ENCODE assay signal across 13 cellular contexts in the genomic region with DNA sequence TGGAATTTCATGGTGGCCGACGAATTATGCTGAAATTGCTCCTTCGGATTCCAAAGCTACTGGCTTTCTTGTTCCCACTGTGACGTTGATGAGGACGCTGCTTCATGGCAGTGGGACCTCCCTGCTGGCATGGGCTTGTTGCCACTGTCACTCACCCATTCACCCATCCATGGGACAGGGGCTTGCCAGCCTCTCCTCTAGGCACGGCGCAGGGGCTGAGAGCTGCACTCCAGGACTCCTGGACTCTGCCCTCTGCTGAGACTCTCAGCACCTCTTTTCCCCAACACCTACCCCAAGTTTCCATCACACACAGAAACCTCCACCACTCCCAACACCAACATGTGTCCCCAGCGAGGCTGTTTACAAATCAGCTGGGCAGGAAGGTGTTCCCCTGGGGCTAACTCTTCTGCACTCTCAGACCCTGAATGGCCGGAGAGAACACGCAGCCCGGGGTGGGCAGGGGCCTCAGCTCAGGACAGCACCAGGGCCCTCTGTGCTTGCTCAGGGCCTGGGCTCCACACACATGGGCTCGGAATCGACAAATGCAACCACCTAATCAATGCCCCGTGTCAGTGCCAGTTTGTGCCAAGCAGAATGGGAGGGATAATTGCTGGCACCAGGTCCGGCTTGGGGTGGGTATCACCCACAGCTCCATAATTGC. TPM values are rescaled to one million over a fixed set of nuclear protein-coding genes. Genes with fewer than 3 reads are reported as not detected.
DNase-seq lines count a peak whose midpoint lies in the region; ATAC-seq and TF ChIP-seq lines count a peak whose summit lies in the region.
"Had no signal": no experiment of that assay in that cellular context is flagged by ENCODE, and none has a peak within 500 bp of the region (broad histone marks: within the 10 kb centered on the region; RNA-seq: fewer than 3 reads in every experiment).

No MANE protein-coding gene starts in this region.

- no peaks in the 10 kb centered on the region for H3K27me3 ChIP-seq in SJSA1 (replicated peaks)
- no peaks in the 10 kb centered on the region for H3K27me3 ChIP-seq in spleen (replicated peaks in 1 of 7)
- H3K27me3 ChIP-seq in esophagus squamous epithelium: peaks cover 0 to 40% (median 0%) of the 10 kb centered on the region in 4 donors

- H3K4me3 ChIP-seq in SJSA1: no peak overlapping the region
- H3K4me3 ChIP-seq in spleen: peak overlapping the region in 6 of 8 donors; percentile 5 to 93 (median 74)
- no peak overlapping the region for H3K4me3 ChIP-seq in esophagus squamous epithelium
- H3K4me3 ChIP-seq: adrenal gland, coronary artery, transverse colon had no signal

- TF ChIP-seq POLR2A in spleen (IDR thresholded peaks at IDR 0.05) (no peak), esophagus squamous epithelium (IDR thresholded peaks at IDR 0.05) (no peak)

- H3K27ac ChIP-seq in SJSA1: 0 out of 2 replicates have a peak overlapping the region, but pooled peaks have one; percentile 27
- H3K27ac ChIP-seq in spleen: peak overlapping the region in 5 of 8 donors; percentile 91 to 97 (median 95)
- no peak overlapping the region for H3K27ac ChIP-seq in esophagus squamous epithelium
- H3K27ac ChIP-seq: adrenal gland, coronary artery, transverse colon had no signal

- no peaks in the 10 kb centered on the region for H3K27me3 Mint-ChIP-seq in activated naive CD4-positive, alpha-beta T cell treated with anti-CD3 and anti-CD28 coated beads for 36 hours (ENCODE audit: low read depth)
- H3K27me3 Mint-ChIP-seq in dendritic cell treated with granulocyte-macrophage colony-stimulating factor and Interleukin-4, amounts not matched to agents 40 ng/mL and 50 ng/mL, for 4 days: no peaks in the 10 kb centered on the region

- no peak for DNase-seq in activated naive CD4-positive, alpha-beta T cell treated with anti-CD3 and anti-CD28 coated beads for 36 hours
- no peak for DNase-seq in activated naive CD4-positive, alpha-beta T cell treated with anti-CD3 and anti-CD28 coated beads, Interleukin-2, amount 50 U/mL, for 16 hours
- no peak for DNase-seq in SJSA1 (ENCODE audit: low read depth in 1 of 2, low spot score in 2 of 2)
- no peak for DNase-seq in spleen
- no peak for DNase-seq in esophagus squamous epithelium (lab: John Stamatoyannopoulos, UW)
- DNase-seq: adrenal gland, NCI-H1417, transverse colon had no signal

- H3K4me1 Mint-ChIP-seq in activated naive CD4-positive, alpha-beta T cell treated with anti-CD3 and anti-CD28 coated beads for 36 hours (ENCODE audit: low read depth): peaks cover 65% of the 10 kb centered on the region
- peaks cover 83% of the 10 kb centered on the region for H3K4me1 Mint-ChIP-seq in dendritic cell treated with granulocyte-macrophage colony-stimulating factor and Interleukin-4, amounts not matched to agents 40 ng/mL and 50 ng/mL, for 4 days (ENCODE audit: low read depth)

- ATAC-seq in GM19023 (IDR thresholded peaks at IDR 0.05; ENCODE audit: unreplicated experiment): no peak
- no peak for ATAC-seq in GM21737 (IDR thresholded peaks at IDR 0.05; ENCODE audit: unreplicated experiment)

- H3K27ac Mint-ChIP-seq in activated naive CD4-positive, alpha-beta T cell treated with anti-CD3 and anti-CD28 coated beads for 36 hours: peak overlapping the region; percentile 75
- H3K27ac Mint-ChIP-seq in dendritic cell treated with granulocyte-macrophage colony-stimulating factor and Interleukin-4, amounts not matched to agents 40 ng/mL and 50 ng/mL, for 4 days: peak overlapping the region; percentile 80

- intact Hi-C loops in activated naive CD4-positive, alpha-beta T cell treated with anti-CD3 and anti-CD28 coated beads for 36 hours (cut with micrococcal nuclease): no loop called here
- intact Hi-C loops in dendritic cell treated with granulocyte-macrophage colony-stimulating factor and Interleukin-4, amounts not matched to agents 40 ng/mL and 50 ng/mL, for 4 days (cut with micrococcal nuclease): no loop called here
- intact Hi-C loops in spleen (cut with DNase I; ENCODE audit: low total_unique reads) (no loop called here), esophagus squamous epithelium (cut with DNase I) (no loop called here)

- 79 to 88% (median 85%) methylated on average over 13 to 15 of the region's 15 CpGs for WGBS in spleen, 5 donors
- WGBS in esophagus squamous epithelium, 2 donors: 68 to 73% methylated on average over 12 to 14 of the region's 15 CpGs

- peaks cover 10% of the 10 kb centered on the region for H3K36me3 Mint-ChIP-seq in activated naive CD4-positive, alpha-beta T cell treated with anti-CD3 and anti-CD28 coated beads for 36 hours (ENCODE audit: low read depth)
- peaks cover 87% of the 10 kb centered on the region for H3K36me3 Mint-ChIP-seq in dendritic cell treated with granulocyte-macrophage colony-stimulating factor and Interleukin-4, amounts not matched to agents 40 ng/mL and 50 ng/mL, for 4 days (ENCODE audit: low read depth)

- H3K4me1 ChIP-seq in SJSA1 (replicated peaks): peaks cover 49% of the 10 kb centered on the region
- peaks cover 50 to 97% (median 82%) of the 10 kb centered on the region in 6 donors for H3K4me1 ChIP-seq in spleen
- peaks cover 7 to 54% (median 15%) of the 10 kb centered on the region in 3 donors for H3K4me1 ChIP-seq in esophagus squamous epithelium

- peak overlapping the region; percentile 49 for H3K4me3 Mint-ChIP-seq in activated naive CD4-positive, alpha-beta T cell treated with anti-CD3 and anti-CD28 coated beads for 36 hours
- H3K4me3 Mint-ChIP-seq in dendritic cell treated with granulocyte-macrophage colony-stimulating factor and Interleukin-4, amounts not matched to agents 40 ng/mL and 50 ng/mL, for 4 days: peak overlapping the region; percentile 91

- TF ChIP-seq CTCF in spleen (IDR thresholded peaks at IDR 0.05 in 8 of 11, conservative IDR thresholded peaks at IDR 0.05 in 3 of 11) (no peak), esophagus squamous epithelium (IDR thresholded peaks at IDR 0.05) (no peak)

- H3K36me3 ChIP-seq in SJSA1: peaks cover 19% of the 10 kb centered on the region
- peaks cover 0 to 25% (median 11%) of the 10 kb centered on the region in 6 donors for H3K36me3 ChIP-seq in spleen
- H3K36me3 ChIP-seq in esophagus squamous epithelium: no peaks in the 10 kb centered on the region
- H3K36me3 ChIP-seq: adrenal gland, transverse colon had no signal

- CTCF ChIA-PET in activated naive CD4-positive, alpha-beta T cell treated with anti-CD3 and anti-CD28 coated beads for 36 hours (lab: Charles Lee): interaction anchor here (0.5 to 2.2 kb wide), 7 partner anchors 8 to 160 kb away, joined by 3 to 7 read pairs (median 4); a partner anchor contains a TSS

- H3K9me3 Mint-ChIP-seq in activated naive CD4-positive, alpha-beta T cell treated with anti-CD3 and anti-CD28 coated beads for 36 hours: no peaks in the 10 kb centered on the region
- H3K9me3 Mint-ChIP-seq in dendritic cell treated with granulocyte-macrophage colony-stimulating factor and Interleukin-4, amounts not matched to agents 40 ng/mL and 50 ng/mL, for 4 days: no peaks in the 10 kb centered on the region

- H3K9me3 ChIP-seq in SJSA1 (replicated peaks) (no peaks in the 10 kb centered on the region), spleen (no peaks in the 10 kb centered on the region), esophagus squamous epithelium (no peaks in the 10 kb centered on the region)
- H3K9me3 ChIP-seq: adrenal gland, transverse colon had no signal

RNA-seq across cellular contexts. Expression of a gene that starts 3.1 kb away (rescaled TPM):
- 100 to 1,000 TPM; 182 to 185 TPM for total RNA-seq in activated naive CD4-positive, alpha-beta T cell treated with anti-CD3 and anti-CD28 coated beads for 36 hours
- 116 and 120 TPM in 2 replicates for total RNA-seq in SJSA1 (2014; rRNA removed; shearing (Covaris generic))
- total RNA-seq in spleen (100 to 1,000 TPM; 285 to 754 (median 415) TPM), esophagus squamous epithelium (10 to 100 TPM in 2 of 4 donors, 1 to 10 TPM in 2; 6.6 to 47.1 (median 18.5) TPM)
- polyA plus RNA-seq in spleen: 100 to 1,000 TPM in 2 of 3 donors, 10 to 100 TPM in 1; 92.1 to 332 (median 250) TPM
- total RNA-seq: fibroblast of lung had no signal

RNA-seq across cellular contexts. Expression of a gene that starts 22.3 kb away (rescaled TPM):
- 10 to 100 TPM; 61.8 to 63.4 TPM for total RNA-seq in activated naive CD4-positive, alpha-beta T cell treated with anti-CD3 and anti-CD28 coated beads for 36 hours
- total RNA-seq in SJSA1 (2014; rRNA removed; shearing (Covaris generic)): 25.5 and 31.6 TPM in 2 replicates
- total RNA-seq in spleen (10 to 100 TPM in 6 of 7 donors, 1 to 10 TPM in 1; 6.1 to 30.6 (median 26.4) TPM), esophagus squamous epithelium (10 to 100 TPM; 10.2 to 16.1 (median 11.1) TPM)
- polyA plus RNA-seq in spleen: 10 to 100 TPM; 16.4 to 35.4 (median 28.5) TPM

RNA-seq across cellular contexts. Expression of a gene that starts 44.1 kb away (rescaled TPM):
- total RNA-seq in activated naive CD4-positive, alpha-beta T cell treated with anti-CD3 and anti-CD28 coated beads for 36 hours: 10 to 100 TPM; 37.6 to 38.5 TPM
- 403 and 590 TPM in 2 replicates for total RNA-seq in SJSA1 (2014; rRNA removed; shearing (Covaris generic))
- total RNA-seq in spleen (100 to 1,000 TPM; 121 to 189 (median 165) TPM), esophagus squamous epithelium (100 to 1,000 TPM in 3 of 4 donors, 10 to 100 TPM in 1; 83.1 to 132 (median 114) TPM)
- 10 to 100 TPM; 57.6 to 69.3 (median 64.9) TPM for polyA plus RNA-seq in spleen

Comparison
In these comparisons a context has a peak if more than half of its experiments do, and no peak if none do; other contexts are left out.
1. H3K27ac ChIP-seq: peak in SJSA1 (single experiment) and spleen (5 of 8); none in esophagus squamous epithelium (0 of 4).
2. H3K4me3 ChIP-seq: peak in spleen (6 of 8); none in SJSA1 (single experiment) and esophagus squamous epithelium (0 of 4).